ENCODE assay signal across 18 cellular contexts in genomic region chr11:134482865-134483264, GRCh38.
DNase-seq lines count a peak whose midpoint lies in the region; ATAC-seq, FAIRE-seq and TF ChIP-seq lines count a peak whose summit lies in the region.
"Had no signal": no experiment of that assay in that cellular context is flagged by ENCODE, and none has a peak within 500 bp of the region (broad histone marks: within the 10 kb centered on the region; RNA-seq: fewer than 3 reads in every experiment).

No MANE protein-coding gene starts in this region.

- H3K4me1 ChIP-seq in astrocyte (ENCODE audit: insufficient read depth, low read length) (no peaks in the 10 kb centered on the region), osteoblast (ENCODE audit: insufficient read depth, low read length) (no peaks in the 10 kb centered on the region), upper lobe of right lung (no peaks in the 10 kb centered on the region)
- H3K4me1 ChIP-seq: HAP-1 had no signal

- H3K36me3 Mint-ChIP-seq in astrocyte (ENCODE audit: low read depth, unreplicated experiment), result no peaks in the 10 kb centered on the region
- H3K36me3 Mint-ChIP-seq: CD4-positive, alpha-beta memory T cell had no signal

- H3K27ac ChIP-seq in astrocyte (ENCODE audit: low read depth, low read length), result no peak overlapping the region
- H3K27ac ChIP-seq in coronary artery, result no peak overlapping the region
- no peak overlapping the region for H3K27ac ChIP-seq in osteoblast (ENCODE audit: low read depth, low read length)
- H3K27ac ChIP-seq in upper lobe of right lung, result no peak overlapping the region

- H3K36me3 ChIP-seq in astrocyte (ENCODE audit: insufficient read depth, low read length), result no peaks in the 10 kb centered on the region
- no peaks in the 10 kb centered on the region for H3K36me3 ChIP-seq in osteoblast (ENCODE audit: insufficient read depth, low read length)
- H3K36me3 ChIP-seq in upper lobe of right lung, result no peaks in the 10 kb centered on the region
- H3K36me3 ChIP-seq: HAP-1 had no signal

- no peaks in the 10 kb centered on the region for H3K79me2 ChIP-seq in astrocyte (ENCODE audit: insufficient read depth, low read length)
- H3K79me2 ChIP-seq in osteoblast (ENCODE audit: insufficient read depth, low read length), result no peaks in the 10 kb centered on the region

- H3K4me2 ChIP-seq in astrocyte (ENCODE audit: low read length), result no peak overlapping the region
- no peak overlapping the region for H3K4me2 ChIP-seq in osteoblast (ENCODE audit: insufficient read depth, low read length)
- H3K4me2 ChIP-seq: GM23338 had no signal

- H3K9me3 ChIP-seq in astrocyte (ENCODE audit: insufficient read depth, low read depth, low read length), result no peaks in the 10 kb centered on the region
- peaks cover 1% of the 10 kb centered on the region for H3K9me3 ChIP-seq in osteoblast (ENCODE audit: low read depth, low read length)
- no peaks in the 10 kb centered on the region for H3K9me3 ChIP-seq in upper lobe of right lung
- H3K9me3 ChIP-seq: HAP-1 had no signal

- H3K9me3 Mint-ChIP-seq in astrocyte (ENCODE audit: unreplicated experiment), result peaks cover 2% of the 10 kb centered on the region
- H3K9me3 Mint-ChIP-seq: CD4-positive, alpha-beta memory T cell; GM23338 had no signal

- H3K27me3 ChIP-seq in astrocyte (ENCODE audit: insufficient read depth, low read length), result no peaks in the 10 kb centered on the region
- H3K27me3 ChIP-seq in osteoblast (ENCODE audit: insufficient read depth, low read length), result no peaks in the 10 kb centered on the region
- no peaks in the 10 kb centered on the region for H3K27me3 ChIP-seq in upper lobe of right lung

- no peak overlapping the region for H3K9ac ChIP-seq in astrocyte (ENCODE audit: low read length)

- peaks cover 5% of the 10 kb centered on the region for H3K4me1 Mint-ChIP-seq in astrocyte (ENCODE audit: low read depth, unreplicated experiment)
- H3K4me1 Mint-ChIP-seq: CD4-positive, alpha-beta memory T cell had no signal

- H3K4me3 Mint-ChIP-seq in astrocyte (ENCODE audit: unreplicated experiment), result no peak overlapping the region
- H3K4me3 Mint-ChIP-seq: CD4-positive, alpha-beta memory T cell; GM23338; HFFc6 had no signal

- H3K4me3 ChIP-seq in astrocyte (ENCODE audit: insufficient read depth, low read depth, low read length) (no peak overlapping the region), coronary artery (no peak overlapping the region), osteoblast (ENCODE audit: insufficient read depth, low read length) (no peak overlapping the region), upper lobe of right lung (no peak overlapping the region)
- H3K4me3 ChIP-seq: GM23338, HAP-1 had no signal

- FAIRE-seq in astrocyte (lab: Jason Lieb, UNC), result no peak
- FAIRE-seq: G401.6, GM12892, GM19239 had no signal

- no peak for ATAC-seq in upper lobe of right lung
- no peak for ATAC-seq in GM18511 (IDR thresholded peaks at IDR 0.05; ENCODE audit: unreplicated experiment)
- no peak for ATAC-seq in HG02588 (IDR thresholded peaks at IDR 0.05; ENCODE audit: unreplicated experiment)
- ATAC-seq: GM23338 had no signal

- H3K27ac Mint-ChIP-seq in astrocyte (ENCODE audit: unreplicated experiment), result peak overlapping the region; percentile 70
- H3K27ac Mint-ChIP-seq: CD4-positive, alpha-beta memory T cell; GM23338; HFFc6 had no signal

- H4K20me1 ChIP-seq in astrocyte (ENCODE audit: insufficient read depth, low read length), result no peaks in the 10 kb centered on the region
- H4K20me1 ChIP-seq in osteoblast (ENCODE audit: insufficient read depth, low read length), result no peaks in the 10 kb centered on the region

- TF ChIP-seq CTCF in astrocyte (IDR thresholded peaks at IDR 0.05; ENCODE audit: insufficient read depth, low read depth, low read length) (no peak), coronary artery (IDR thresholded peaks at IDR 0.05) (no peak), osteoblast (IDR thresholded peaks at IDR 0.05; ENCODE audit: extremely low read depth, low read depth, low read length) (no peak), upper lobe of right lung (IDR thresholded peaks at IDR 0.05) (no peak)

- H3K27me3 Mint-ChIP-seq in astrocyte (ENCODE audit: low read depth, unreplicated experiment), result peaks cover 48% of the 10 kb centered on the region

- intact Hi-C loops in upper lobe of right lung (cut with DNase I), result no loop called here

- DNase-seq in astrocyte (ENCODE audit: low read depth) (no peak), coronary artery (ENCODE audit: low spot score) (peak; percentile 35), osteoblast (ENCODE audit: insufficient read length, low spot score, missing footprints) (peak; percentile 39), upper lobe of right lung (peak; percentile 21), HK-2 (ENCODE audit: unreplicated experiment) (no peak)
- DNase-seq: C1 segment of cervical spinal cord; CD4-positive, alpha-beta memory T cell; COR-L47; DMS153; DND-41; HFFc6 had no signal

- no peak overlapping the region for H2AFZ ChIP-seq in astrocyte (ENCODE audit: low read depth, low read length)
- H2AFZ ChIP-seq in osteoblast (ENCODE audit: low read length), result no peak overlapping the region
- H2AFZ ChIP-seq: GM23338 had no signal

Comparison
In these comparisons a context has a peak if more than half of its experiments do, and no peak if none do; other contexts are left out.
1. DNase-seq: peak in coronary artery (single experiment), osteoblast (single experiment) and upper lobe of right lung (single experiment); none in astrocyte (single experiment) and HK-2 (single experiment).